Comparison of ENCODE assay signal across 8 cellular contexts in the genomic region with DNA sequence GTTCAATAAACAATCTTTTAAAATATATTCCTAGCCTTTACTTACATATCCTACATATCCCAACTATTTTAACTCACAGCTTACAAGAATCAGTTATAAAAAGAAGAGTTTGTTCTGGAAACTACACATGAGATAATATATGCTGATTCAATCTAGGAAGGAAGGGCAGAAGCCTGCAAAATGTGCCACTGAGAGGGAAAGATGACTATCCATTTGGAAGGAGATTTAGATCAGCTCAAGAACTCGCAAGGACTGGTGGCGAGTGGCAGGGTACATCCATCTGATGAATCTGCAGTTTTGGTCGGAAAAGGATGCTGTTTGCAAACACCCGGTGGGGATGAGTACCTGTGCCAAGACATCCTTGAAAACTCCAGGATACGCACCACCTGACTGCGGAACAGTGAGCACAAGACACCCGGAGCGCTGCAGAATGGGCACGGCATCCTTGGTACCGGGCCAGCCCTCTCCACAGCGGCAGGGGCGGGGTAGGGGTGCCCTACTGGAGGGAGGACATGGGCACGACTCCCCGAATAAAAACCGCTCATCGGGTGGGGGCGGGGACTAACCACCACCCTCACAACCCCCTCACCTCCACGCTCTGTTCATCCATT. TPM values are rescaled to one million over a fixed set of nuclear protein-coding genes. Genes with fewer than 3 reads are reported as not detected.
DNase-seq lines count a peak whose midpoint lies in the region; ATAC-seq and TF ChIP-seq lines count a peak whose summit lies in the region.

No MANE protein-coding gene starts in this region.

- intact Hi-C loops in left cardiac atrium (cut with DNase I) = no loop called here

- H3K9me3 Mint-ChIP-seq in progenitor cell of endocrine pancreas (ENCODE audit: low read depth) = no peaks in the 10 kb centered on the region

- TF ChIP-seq CTCF in progenitor cell of endocrine pancreas (IDR thresholded peaks at IDR 0.05; ENCODE audit: unreplicated experiment) = no peak

- H3K4me3 ChIP-seq in Jurkat, Clone E6-1 (ENCODE audit: low read length) = peak overlapping the region; percentile 89

- H3K36me3 Mint-ChIP-seq in progenitor cell of endocrine pancreas (ENCODE audit: insufficient read depth) = peaks cover 7% of the 10 kb centered on the region

- peak overlapping the region; percentile 30 for H3K27ac ChIP-seq in adipose tissue (ENCODE audit: low read depth, low read length)

- 0 to 1% (median 1%) methylated on average over 18 of the region's 18 CpGs for WGBS in adipose tissue, 3 donors

- ATAC-seq in GM21619 (IDR thresholded peaks at IDR 0.05; ENCODE audit: unreplicated experiment) (peak; percentile 15), left cardiac atrium (peak; percentile 59 to 72)

- peak overlapping the region; percentile 97 for H3K27ac Mint-ChIP-seq in progenitor cell of endocrine pancreas

- DNase-seq in COR-L47 (lab: John Stamatoyannopoulos, UW) = peak; percentile 88
- peak; percentile 32 for DNase-seq in Jurkat, Clone E6-1 (ENCODE audit: low read depth, low spot score)
- DNase-seq in SW480 (ENCODE audit: low spot score) = peak; percentile 45
- DNase-seq in left cardiac atrium = peak; percentile 61
- peak; percentile 28 for DNase-seq in progenitor cell of endocrine pancreas (ENCODE audit: low spot score, unreplicated experiment)
- peak; percentile 70 for DNase-seq in ureter (ENCODE audit: low spot score)

- peak overlapping the region; percentile 94 for H3K4me3 Mint-ChIP-seq in progenitor cell of endocrine pancreas (ENCODE audit: low read depth)

- H3K27me3 Mint-ChIP-seq in progenitor cell of endocrine pancreas = no peaks in the 10 kb centered on the region

- peaks cover 11% of the 10 kb centered on the region for H3K4me1 Mint-ChIP-seq in progenitor cell of endocrine pancreas (ENCODE audit: low read depth)

RNA-seq across cellular contexts. Expression of a gene that starts 0.7 kb away (rescaled TPM):
- 25.0 TPM for polyA plus RNA-seq in Jurkat, Clone E6-1 (2012; ENCODE audit: insufficient read depth, insufficient read length)
- 10 to 100 TPM in 2 of 3 donors, 1 to 10 TPM in 1; 4.0 to 15.5 (median 10.2) TPM for polyA plus RNA-seq in adipose tissue
- 10 to 100 TPM; 16.8 to 18.5 TPM for total RNA-seq in left cardiac atrium
- total RNA-seq in progenitor cell of endocrine pancreas = 25.9 and 28.8 TPM in 2 replicates
- total RNA-seq in ureter = 17.2 TPM

RNA-seq across cellular contexts. Expression of a gene that starts 49.0 kb away (rescaled TPM):
- polyA plus RNA-seq in Jurkat, Clone E6-1 (2012; ENCODE audit: insufficient read depth, insufficient read length) = 139 TPM
- polyA plus RNA-seq in adipose tissue = 10 to 100 TPM; 11.1 to 52.6 (median 19.4) TPM
- total RNA-seq in left cardiac atrium (10 to 100 TPM; 23.0 to 29.8 TPM), progenitor cell of endocrine pancreas (54.4 and 61.6 TPM in 2 replicates), ureter (27.6 TPM)

RNA-seq across cellular contexts. Expression of a gene that starts 49.6 kb away (rescaled TPM):
- polyA plus RNA-seq in Jurkat, Clone E6-1 (2012; ENCODE audit: insufficient read depth, insufficient read length) = 46.2 TPM
- polyA plus RNA-seq in adipose tissue = 1 to 10 TPM in 1 of 3 donors, under 1 TPM in 2; 0.36 to 1.9 (median 0.94) TPM
- total RNA-seq in left cardiac atrium = 1 to 10 TPM; 1.3 to 2.5 TPM
- total RNA-seq in progenitor cell of endocrine pancreas = 21.2 and 24.9 TPM in 2 replicates
- 1.0 TPM for total RNA-seq in ureter

Comparison
In these comparisons a context has a peak if more than half of its experiments do, and no peak if none do; other contexts are left out.
1. Peak in every context shown above with its lines: DNase-seq, ATAC-seq, H3K4me3 ChIP-seq and H3K27ac ChIP-seq.
2. DNase-seq: peak in every context shown above with its lines; median percentile 88 in COR-L47; 70 in ureter; 61 in left cardiac atrium; 45 in SW480; 32 in Jurkat, Clone E6-1; 28 in progenitor cell of endocrine pancreas.